ENCODE assay signal across 8 cellular contexts in genomic region chr18:48667276-48668254, GRCh38.
A peak's percentile ranks its signal among the peaks of the same experiment; 100 is the strongest.
DNase-seq lines count a peak whose midpoint lies in the region; ATAC-seq, FAIRE-seq and TF ChIP-seq lines count a peak whose summit lies in the region.

No MANE protein-coding gene starts in this region.

- H3K9me3 ChIP-seq in astrocyte (ENCODE audit: insufficient read depth, low read depth, low read length): peaks cover 4% of the 10 kb centered on the region

- peaks cover 13% of the 10 kb centered on the region for H3K79me2 ChIP-seq in astrocyte (ENCODE audit: insufficient read depth, low read length)

- no peak overlapping the region for H3K4me2 ChIP-seq in astrocyte (ENCODE audit: low read length)

- no peaks in the 10 kb centered on the region for H3K27me3 ChIP-seq in astrocyte (ENCODE audit: insufficient read depth, low read length)

- TF ChIP-seq CTCF in astrocyte (IDR thresholded peaks at IDR 0.05; ENCODE audit: insufficient read depth, low read depth, low read length): peak; percentile 38
- peak; percentile 56 for TF ChIP-seq CTCF in neural crest cell (conservative IDR thresholded peaks at IDR 0.05)

- no peak overlapping the region for H3K27ac ChIP-seq in astrocyte (ENCODE audit: low read depth, low read length)

- H3K4me1 ChIP-seq in astrocyte (ENCODE audit: insufficient read depth, low read length): no peaks in the 10 kb centered on the region

- peaks cover 28% of the 10 kb centered on the region for H3K36me3 ChIP-seq in astrocyte (ENCODE audit: insufficient read depth, low read length)

- H3K27me3 Mint-ChIP-seq in astrocyte (ENCODE audit: low read depth, unreplicated experiment) (no peaks in the 10 kb centered on the region), neural crest cell (ENCODE audit: low read depth) (no peaks in the 10 kb centered on the region)

- DNase-seq in GM12892 (ENCODE audit: insufficient read length) (no peak), HuH-7 (ENCODE audit: low spot score) (peak; percentile 35), astrocyte (ENCODE audit: low read depth) (peak; percentile 23), neural crest cell (ENCODE audit: low read depth, low spot score) (no peak), HUDEP-2 (lab: John Stamatoyannopoulos, UW; ENCODE audit: unreplicated experiment in 76 of 76) (no peak), NCI-H226 (no peak), GM19238 (ENCODE audit: insufficient read length, low spot score) (no peak)

- H3K27ac Mint-ChIP-seq in astrocyte (ENCODE audit: unreplicated experiment) (peak overlapping the region; percentile 66), neural crest cell (ENCODE audit: unreplicated experiment) (no peak overlapping the region)

- H3K4me3 ChIP-seq in astrocyte (ENCODE audit: insufficient read depth, low read depth, low read length): no peak overlapping the region

- H4K20me1 ChIP-seq in astrocyte (ENCODE audit: insufficient read depth, low read length): peaks cover 45% of the 10 kb centered on the region

- H3K36me3 Mint-ChIP-seq in astrocyte (ENCODE audit: low read depth, unreplicated experiment) (peaks cover 41% of the 10 kb centered on the region), neural crest cell (ENCODE audit: low read depth) (peaks cover 29% of the 10 kb centered on the region)

- FAIRE-seq in GM12892 (lab: Jason Lieb, UNC) (peak; percentile 67), astrocyte (lab: Jason Lieb, UNC) (no peak)

- H3K4me1 Mint-ChIP-seq in astrocyte (ENCODE audit: low read depth, unreplicated experiment) (peaks cover 6% of the 10 kb centered on the region), neural crest cell (peaks cover 5% of the 10 kb centered on the region)

- H2AFZ ChIP-seq in astrocyte (ENCODE audit: low read depth, low read length): no peak overlapping the region

- no peak for TF ChIP-seq POLR2A in GM12892 (IDR thresholded peaks at IDR 0.05; ENCODE audit: low read depth, low read length)

- H3K4me3 Mint-ChIP-seq in astrocyte (ENCODE audit: unreplicated experiment) (no peak overlapping the region), neural crest cell (no peak overlapping the region)

- no peak overlapping the region for H3K9ac ChIP-seq in astrocyte (ENCODE audit: low read length)

- peaks cover 7% of the 10 kb centered on the region for H3K9me3 Mint-ChIP-seq in astrocyte (ENCODE audit: unreplicated experiment)
- H3K9me3 Mint-ChIP-seq in neural crest cell: peaks cover 9% of the 10 kb centered on the region

- ATAC-seq in HG02623 (IDR thresholded peaks at IDR 0.05; ENCODE audit: unreplicated experiment): no peak

Comparison
In these comparisons a context has a peak if more than half of its experiments do, and no peak if none do; other contexts are left out.
1. DNase-seq: peak in HuH-7 (single experiment) and astrocyte (single experiment); none in GM12892 (single experiment), neural crest cell (single experiment), HUDEP-2 (0 of 76), NCI-H226 (single experiment) and GM19238 (single experiment).